ENCODE assay signal across 9 cellular contexts in the genomic region with DNA sequence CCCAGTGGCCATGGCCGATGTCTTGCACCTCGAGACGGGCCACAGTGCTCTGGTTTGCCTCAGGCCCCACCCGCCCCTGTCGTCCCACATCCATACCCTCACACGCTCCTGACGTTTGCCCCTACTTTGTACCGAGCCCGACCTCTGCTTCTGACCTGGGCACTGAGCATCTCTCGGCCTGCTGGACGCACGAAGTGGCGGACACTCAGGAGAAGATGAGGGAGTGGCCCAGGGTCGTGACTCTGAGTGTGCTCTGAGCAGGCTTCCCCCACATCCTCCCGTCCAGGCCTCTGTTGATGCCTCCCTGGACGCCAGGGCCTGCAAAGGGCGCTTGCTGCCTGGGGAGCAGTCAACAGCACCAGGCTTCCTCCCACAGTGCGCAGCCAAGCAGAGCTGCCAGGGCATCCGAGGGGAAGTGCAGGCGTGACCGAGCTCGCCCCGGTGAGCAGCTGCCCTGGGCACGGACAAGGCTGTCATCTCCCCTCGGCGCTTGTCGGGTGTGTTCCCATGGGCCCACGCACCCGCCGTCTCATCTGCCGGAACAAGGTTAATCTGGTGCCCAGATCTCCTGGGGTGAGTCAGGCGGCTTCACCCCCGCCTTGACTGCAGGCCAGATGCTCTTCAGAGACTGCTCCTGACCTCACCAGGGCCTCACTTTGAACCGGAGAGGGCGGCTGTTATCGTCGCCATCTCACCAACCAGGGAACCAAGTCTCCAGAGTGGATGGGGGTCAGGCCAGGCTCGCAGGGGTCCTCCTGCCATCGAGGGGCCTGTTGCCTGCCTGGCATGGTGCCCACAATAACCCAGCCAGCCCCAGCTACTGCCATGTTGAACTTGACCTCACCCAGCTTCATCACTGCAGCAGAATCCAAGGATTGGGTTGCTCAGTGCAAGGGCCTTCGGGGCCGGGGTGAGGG. TPM values are rescaled to one million over a fixed set of nuclear protein-coding genes. Genes with fewer than 3 reads are reported as not detected.
DNase-seq lines count a peak whose midpoint lies in the region; ATAC-seq and TF ChIP-seq lines count a peak whose summit lies in the region.
"Had no signal": no experiment of that assay in that cellular context is flagged by ENCODE, and none has a peak within 500 bp of the region (broad histone marks: within the 10 kb centered on the region; RNA-seq: fewer than 3 reads in every experiment).

No MANE protein-coding gene starts in this region.

- H3K27ac ChIP-seq in gastrocnemius medialis, result peak overlapping the region; percentile 42 to 80 (median 50)

- no peak overlapping the region for H3K4me3 ChIP-seq in gastrocnemius medialis

- no peak for TF ChIP-seq CTCF in gastrocnemius medialis (IDR thresholded peaks at IDR 0.05 in 4 of 5, conservative IDR thresholded peaks at IDR 0.05 in 1 of 5)

- DNase-seq in ELR (ENCODE audit: low read depth), result peak; percentile 93
- DNase-seq in NCI-H2196 treated with DMSO at 0.1 percent for 48 hours (lab: John Stamatoyannopoulos, UW; ENCODE audit: unreplicated experiment), result peak; percentile 67
- peak; percentile 34 for DNase-seq in dermis blood vessel endothelial cell
- peak; percentile 48 to 79 for DNase-seq in gastrocnemius medialis
- no peak for DNase-seq in Ammon's horn (ENCODE audit: low spot score)
- DNase-seq: NCI-H1048 had no signal

- intact Hi-C loops in gastrocnemius medialis (cut with DNase I; ENCODE audit: low total_unique reads), result loop anchor here (5.0 kb wide), 1 partner anchor 83 kb away; no protein-coding TSS in a partner anchor

- H3K36me3 ChIP-seq in gastrocnemius medialis, result no peaks in the 10 kb centered on the region

- no peaks in the 10 kb centered on the region for H3K9me3 ChIP-seq in gastrocnemius medialis

- no peaks in the 10 kb centered on the region for H3K27me3 ChIP-seq in gastrocnemius medialis

- peak; percentile 57 to 61 for ATAC-seq in gastrocnemius medialis
- ATAC-seq in HG03460 (IDR thresholded peaks at IDR 0.05; ENCODE audit: unreplicated experiment), result no peak
- no peak for ATAC-seq in GM19324 (IDR thresholded peaks at IDR 0.05; ENCODE audit: low FRiP score, unreplicated experiment)
- ATAC-seq in GM21786 (IDR thresholded peaks at IDR 0.05; ENCODE audit: unreplicated experiment), result no peak

- TF ChIP-seq POLR2A in gastrocnemius medialis (IDR thresholded peaks at IDR 0.05), result peak in 1 of 2 donors; percentile 13

- in situ Hi-C loops in gastrocnemius medialis (cut with MboI; ENCODE audit: low sequenced_read_pairs in 4 of 4), result no loop called here

- H3K4me1 ChIP-seq in gastrocnemius medialis, result peaks cover 25 to 31% of the 10 kb centered on the region in 2 donors

RNA-seq across cellular contexts. Expression of a gene that starts 27.2 kb away (rescaled TPM):
- total RNA-seq in dermis blood vessel endothelial cell, result not detected in 2 replicates
- 10 to 100 TPM in 1 of 4 donors, 1 to 10 TPM in 1, under 1 TPM in 1, not detected in 1; 0.24 to 77.8 (median 1.3) TPM for total RNA-seq in gastrocnemius medialis

Comparison
In these comparisons a context has a peak if more than half of its experiments do, and no peak if none do; other contexts are left out.
1. ATAC-seq: peak in gastrocnemius medialis (2 of 2); none in HG03460 (single experiment), GM19324 (single experiment) and GM21786 (single experiment).